ENCODE assay signal across 1 cellular context in genomic region chr6:142374965-142375733, GRCh38.
TF ChIP-seq lines count a peak whose summit lies in the region.

No MANE protein-coding gene starts in this region.

TF ChIP-seq in HEK293, 187 proteins besides CTCF, POLR2A, EP300 and RAD21 (continued from another document):
- TF ChIP-seq ZNF148 (tag by site-specific recombination; IDR thresholded peaks at IDR 0.05; ENCODE audit: borderline replicate concordance) (no peak), ZBTB11 (tag by site-specific recombination; conservative IDR thresholded peaks at IDR 0.05; ENCODE audit: low read depth) (no peak), ZNF660 (tag by site-specific recombination; IDR thresholded peaks at IDR 0.05) (0 out of 2 replicates have a peak, but pooled peaks have one; percentile 55), FEZF1 (tag by site-specific recombination; IDR thresholded peaks at IDR 0.05) (peak; percentile 60), WT1 (tag by site-specific recombination; IDR thresholded peaks at IDR 0.05) (peak; percentile 60), ZBTB26 (tag by site-specific recombination; optimal IDR thresholded peaks at IDR 0.05) (no peak), ZNF37A (tag by site-specific recombination; IDR thresholded peaks at IDR 0.05) (no peak), GFI1B (tag by site-specific recombination; IDR thresholded peaks at IDR 0.05) (peak; percentile 78), ZSCAN18 (tag by site-specific recombination; IDR thresholded peaks at IDR 0.05) (no peak), ZNF169 (tag by site-specific recombination; IDR thresholded peaks at IDR 0.05) (no peak), IKZF3 (tag by site-specific recombination; IDR thresholded peaks at IDR 0.05) (peak; percentile 87), ZNF600 (tag by site-specific recombination; IDR thresholded peaks at IDR 0.05) (peak; percentile 60), ZNF274 (IDR thresholded peaks at IDR 0.05; ENCODE audit: low read length) (no peak), ZNF274 (tag by site-specific recombination; IDR thresholded peaks at IDR 0.05; ENCODE audit: borderline replicate concordance) (no peak), ZNF302 (tag by site-specific recombination; IDR thresholded peaks at IDR 0.05; ENCODE audit: low read depth) (no peak), PRDM4 (tag by site-specific recombination; IDR thresholded peaks at IDR 0.05) (peak; percentile 70; the same call in 1 of the 2 replicates), INSM2 (tag by site-specific recombination; IDR thresholded peaks at IDR 0.05) (peak; percentile 78; the same call in 1 of the 2 replicates), GLI2 (tag by site-specific recombination; IDR thresholded peaks at IDR 0.05; ENCODE audit: borderline replicate concordance, low read depth) (peak; percentile 50; the same call in 1 of the 2 replicates), ZNF311 (tag by site-specific recombination; IDR thresholded peaks at IDR 0.05; ENCODE audit: borderline replicate concordance) (no peak), ZNF366 (tag by site-specific recombination; conservative IDR thresholded peaks at IDR 0.05) (peak; percentile 54; the same call in 1 of the 2 replicates)
